ENCODE assay signal across 21 cellular contexts in genomic region chr7:196283-196682, GRCh38. TPM values are rescaled to one million over a fixed set of nuclear protein-coding genes. Genes with fewer than 3 reads are reported as not detected.
DNase-seq lines count a peak whose midpoint lies in the region; ATAC-seq and TF ChIP-seq lines count a peak whose summit lies in the region.
"Had no signal": no experiment of that assay in that cellular context is flagged by ENCODE, and none has a peak within 500 bp of the region (broad histone marks: within the 10 kb centered on the region; RNA-seq: fewer than 3 reads in every experiment).

No MANE protein-coding gene starts in this region.

- H3K27ac Mint-ChIP-seq in osteocyte (ENCODE audit: unreplicated experiment), result no peak overlapping the region
- H3K27ac Mint-ChIP-seq in activated naive CD4-positive, alpha-beta T cell treated with anti-CD3 and anti-CD28 coated beads, Interleukin-2, amount 50 U/mL, for 72 hours, result no peak overlapping the region
- H3K27ac Mint-ChIP-seq: activated CD4-positive, alpha-beta T cell treated with anti-CD3 and anti-CD28 coated beads, Interleukin-2, amount 10 ng/mL, durations not matched to agents 7 days and 5 days; activated naive CD8-positive, alpha-beta T cell treated with anti-CD3 and anti-CD28 coated beads, Interleukin-2, amount 50 U/mL, for 24 hours had no signal

- H3K27me3 Mint-ChIP-seq in osteocyte (ENCODE audit: unreplicated experiment), result no peaks in the 10 kb centered on the region

- H3K36me3 ChIP-seq in fibroblast of lung (ENCODE audit: control insufficient read depth, insufficient read depth, low read length) (peaks cover 44% of the 10 kb centered on the region), vagina (peaks cover 0 to 42% of the 10 kb centered on the region in 2 donors)

- intact Hi-C loops in vagina (cut with DNase I), result no loop called here

- no peak overlapping the region for H2AFZ ChIP-seq in fibroblast of lung (ENCODE audit: low read length)
- H2AFZ ChIP-seq: GM23248 had no signal

- H3K36me3 Mint-ChIP-seq in osteocyte (ENCODE audit: unreplicated experiment), result peaks cover 49% of the 10 kb centered on the region
- H3K36me3 Mint-ChIP-seq in activated naive CD4-positive, alpha-beta T cell treated with anti-CD3 and anti-CD28 coated beads, Interleukin-2, amount 50 U/mL, for 72 hours, result no peaks in the 10 kb centered on the region

- ATAC-seq in activated naive CD4-positive, alpha-beta T cell treated with anti-CD3 and anti-CD28 coated beads, Interleukin-2, amount 50 U/mL, for 72 hours, result no peak
- ATAC-seq: activated naive CD8-positive, alpha-beta T cell treated with anti-CD3 and anti-CD28 coated beads, Interleukin-2, amount 50 U/mL, for 24 hours; left lung had no signal

- H3K4me3 ChIP-seq in fibroblast of lung (replicated peaks in 1 of 4; ENCODE audit: control extremely low read depth in 1 of 4, insufficient read depth in 1 of 4, low read depth in 3 of 4, low read length in 4 of 4) (peak overlapping the region in 1 of 4 experiments; percentile 0), vagina (no peak overlapping the region)
- H3K4me3 ChIP-seq: right atrium auricular region had no signal

- H3K4me2 ChIP-seq in fibroblast of lung (ENCODE audit: extremely low read depth, insufficient read depth, low read length), result peak overlapping the region; percentile 60

- no peaks in the 10 kb centered on the region for H3K9me3 Mint-ChIP-seq in osteocyte (ENCODE audit: unreplicated experiment)
- H3K9me3 Mint-ChIP-seq in activated naive CD4-positive, alpha-beta T cell treated with anti-CD3 and anti-CD28 coated beads, Interleukin-2, amount 50 U/mL, for 72 hours, result no peaks in the 10 kb centered on the region
- H3K9me3 Mint-ChIP-seq: activated CD4-positive, alpha-beta T cell treated with anti-CD3 and anti-CD28 coated beads, Interleukin-2, amount 10 ng/mL, durations not matched to agents 7 days and 5 days; activated naive CD8-positive, alpha-beta T cell treated with anti-CD3 and anti-CD28 coated beads, Interleukin-2, amount 50 U/mL, for 24 hours had no signal

- DNase-seq in DMS153 (lab: John Stamatoyannopoulos, UW) (peak; percentile 58), NCI-H345 (lab: John Stamatoyannopoulos, UW) (peak; percentile 83), fibroblast of lung (ENCODE audit: low read depth in 2 of 2) (no peak), osteocyte (ENCODE audit: extremely low spot score, unreplicated experiment) (no peak), HUDEP-2 (lab: John Stamatoyannopoulos, UW; ENCODE audit: unreplicated experiment in 76 of 76) (no peak), vagina (ENCODE audit: extremely low spot score in 2 of 2) (no peak)
- no peak for DNase-seq in activated naive CD4-positive, alpha-beta T cell treated with anti-CD3 and anti-CD28 coated beads, Interleukin-2, amount 50 U/mL, for 72 hours (ENCODE audit: low spot score in 2 of 2)
- DNase-seq: activated CD4-positive, alpha-beta T cell treated with anti-CD3 and anti-CD28 coated beads, Interleukin-2, amount 10 ng/mL, durations not matched to agents 7 days and 5 days; activated CD8-positive, alpha-beta memory T cell treated with anti-CD3 and anti-CD28 coated beads, Interleukin-2, amount 50 U/mL, for 4 hours; activated naive CD8-positive, alpha-beta T cell treated with anti-CD3 and anti-CD28 coated beads, Interleukin-2, amount 50 U/mL, for 24 hours; Caco-2; dorsolateral prefrontal cortex; EL; GM23248; left lung; NCI-H1694 treated with DMSO at 0.1 percent for 48 hours; NCI-H510A; stimulated activated naive CD4-positive, alpha-beta T cell treated with Interleukin-2 at 50 U/mL for 16 hours; tibial artery had no signal

- H3K79me2 ChIP-seq in fibroblast of lung (ENCODE audit: control insufficient read depth, insufficient read depth, low read length), result peaks cover 77% of the 10 kb centered on the region

- H3K27me3 ChIP-seq in fibroblast of lung (ENCODE audit: control insufficient read depth, insufficient read depth, low read length) (no peaks in the 10 kb centered on the region), vagina (no peaks in the 10 kb centered on the region)
- H3K27me3 ChIP-seq: dorsolateral prefrontal cortex, right atrium auricular region, tibial artery had no signal

- H3K9ac ChIP-seq in fibroblast of lung (ENCODE audit: insufficient read depth, low read length), result no peak overlapping the region

- H3K4me1 Mint-ChIP-seq in osteocyte (ENCODE audit: unreplicated experiment), result peaks cover 43% of the 10 kb centered on the region

- H3K9me3 ChIP-seq in fibroblast of lung (ENCODE audit: control insufficient read depth, insufficient read depth, low read depth, low read length) (no peaks in the 10 kb centered on the region), vagina (no peaks in the 10 kb centered on the region)
- H3K9me3 ChIP-seq: Caco-2, left lung, right atrium auricular region, tibial artery had no signal

- H3K27ac ChIP-seq in fibroblast of lung (ENCODE audit: insufficient read depth, low read length), result no peak overlapping the region
- no peak overlapping the region for H3K27ac ChIP-seq in vagina
- H3K27ac ChIP-seq: epithelial cell of prostate, GM23248, left lung, right atrium auricular region, tibial artery had no signal

- TF ChIP-seq POLR2A in vagina (IDR thresholded peaks at IDR 0.05), result no peak

- peak overlapping the region; percentile 93 for H3K4me3 Mint-ChIP-seq in osteocyte (ENCODE audit: unreplicated experiment)
- H3K4me3 Mint-ChIP-seq: activated CD4-positive, alpha-beta T cell treated with anti-CD3 and anti-CD28 coated beads, Interleukin-2, amount 10 ng/mL, durations not matched to agents 7 days and 5 days; activated naive CD8-positive, alpha-beta T cell treated with anti-CD3 and anti-CD28 coated beads, Interleukin-2, amount 50 U/mL, for 24 hours had no signal

- H3K4me1 ChIP-seq in fibroblast of lung (ENCODE audit: control insufficient read depth, extremely low read depth, insufficient read depth, low read length) (peaks cover 8% of the 10 kb centered on the region), vagina (peaks cover 35% of the 10 kb centered on the region)

- peaks cover 4% of the 10 kb centered on the region for H4K20me1 ChIP-seq in fibroblast of lung (ENCODE audit: control insufficient read depth, extremely low read depth, insufficient read depth, low read length)

- TF ChIP-seq CTCF in fibroblast of lung (conservative IDR thresholded peaks at IDR 0.05 in 1 of 2, IDR thresholded peaks at IDR 0.05 in 1 of 2; ENCODE audit: low read depth in 1 of 2, low read length in 2 of 2) (no peak), osteocyte (IDR thresholded peaks at IDR 0.05) (no peak), vagina (IDR thresholded peaks at IDR 0.05) (no peak)

RNA-seq across cellular contexts. Expression of gene FAM20C, which starts 3.9 kb away (rescaled TPM):
- total RNA-seq in fibroblast of lung (52.9 and 70.7 TPM in 2 replicates), osteocyte (132 and 143 TPM in 2 replicates), vagina (22.1 TPM)
- 31.8 and 49.8 TPM in 2 replicates for polyA plus RNA-seq in fibroblast of lung
- 63.2 and 98.4 TPM in 2 replicates for polyA plus RNA-seq in fibroblast of lung (2012)
- polyA minus RNA-seq in fibroblast of lung (ENCODE audit: low replicate concordance), result 34.0 and 76.6 TPM in 2 replicates
- total RNA-seq in activated naive CD4-positive, alpha-beta T cell treated with anti-CD3 and anti-CD28 coated beads, Interleukin-2, amount 50 U/mL, for 72 hours, result under 1 TPM in 1 of 2 donors, not detected in 1; 0.53 TPM

Comparison
In these comparisons a context has a peak if more than half of its experiments do, and no peak if none do; other contexts are left out.
1. DNase-seq: peak in DMS153 (single experiment) and NCI-H345 (single experiment); none in fibroblast of lung (0 of 2), osteocyte (single experiment), HUDEP-2 (0 of 76), activated naive CD4-positive, alpha-beta T cell treated with anti-CD3 and anti-CD28 coated beads, Interleukin-2, amount 50 U/mL, for 72 hours (0 of 2) and vagina (0 of 2).
2. RNA of gene FAM20C, which starts 3.9 kb away (total RNA-seq): 132 to 143 TPM in osteocyte, 52.9 to 70.7 TPM in fibroblast of lung and 22.1 TPM in vagina (single experiment); 0.53 TPM in activated naive CD4-positive, alpha-beta T cell treated with anti-CD3 and anti-CD28 coated beads, Interleukin-2, amount 50 U/mL, for 72 hours; every median in the first group is over 10 times any median in the second.